In the genomic region with DNA sequence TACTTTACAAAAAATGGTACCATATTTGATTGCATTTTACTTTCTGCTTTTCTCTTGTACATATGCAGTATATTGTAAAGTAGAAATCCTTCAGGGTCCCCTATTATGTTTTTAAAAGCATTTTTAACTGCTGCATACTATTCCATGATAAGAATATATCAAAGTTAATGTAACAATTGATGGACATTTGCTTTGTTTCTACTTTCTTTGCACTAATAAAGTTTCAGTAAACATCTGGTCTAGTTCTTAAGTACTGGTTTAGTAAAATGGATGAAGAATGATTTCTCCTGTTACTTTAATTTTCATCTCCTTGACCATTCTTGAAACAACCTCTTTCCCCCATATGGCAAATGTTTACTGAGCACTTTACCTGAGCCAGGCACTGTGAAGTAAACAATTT, we compare ENCODE assay signal across 17 cellular contexts. TPM values are rescaled to one million over a fixed set of nuclear protein-coding genes. Genes with fewer than 3 reads are reported as not detected.
DNase-seq lines count a peak whose midpoint lies in the region; ATAC-seq and TF ChIP-seq lines count a peak whose summit lies in the region.
"Had no signal": no experiment of that assay in that cellular context is flagged by ENCODE, and none has a peak within 500 bp of the region (broad histone marks: within the 10 kb centered on the region; RNA-seq: fewer than 3 reads in every experiment).

No MANE protein-coding gene starts in this region.

- TF ChIP-seq EP300 in neural cell (conservative IDR thresholded peaks at IDR 0.05; ENCODE audit: poor library complexity, severe bottlenecking): no peak

- H3K27ac Mint-ChIP-seq in activated CD4-positive, alpha-beta memory T cell treated with anti-CD3 and anti-CD28 coated beads, Interleukin-2, amount 10 ng/mL, durations not matched to agents 7 days and 5 days: no peak overlapping the region
- H3K27ac Mint-ChIP-seq in activated CD4-positive, alpha-beta memory T cell treated with anti-CD3 and anti-CD28 coated beads for 36 hours: no peak overlapping the region
- H3K27ac Mint-ChIP-seq in IgD-negative memory B cell: no peak overlapping the region
- no peak overlapping the region for H3K27ac Mint-ChIP-seq in activated naive CD8-positive, alpha-beta T cell treated with anti-CD3 and anti-CD28 coated beads, Interleukin-2, amount 50 U/mL, for 24 hours
- H3K27ac Mint-ChIP-seq: activated naive CD4-positive, alpha-beta T cell treated with anti-CD3 and anti-CD28 coated beads, Interleukin-2, amount 10 ng/mL, durations not matched to agents 7 days and 5 days had no signal

- H3K36me3 ChIP-seq in neural cell (ENCODE audit: insufficient read depth, low read length): no peaks in the 10 kb centered on the region

- H3K27ac ChIP-seq in neural cell (ENCODE audit: low read length): no peak overlapping the region

- POLR2A ChIA-PET in activated CD4-positive, alpha-beta memory T cell treated with anti-CD3 and anti-CD28 coated beads, Interleukin-2, amount 10 ng/mL, durations not matched to agents 7 days and 5 days (lab: Charles Lee): no interaction called here
- POLR2A ChIA-PET in activated CD4-positive, alpha-beta memory T cell treated with anti-CD3 and anti-CD28 coated beads for 36 hours (lab: Charles Lee): no interaction called here

- H3K27me3 Mint-ChIP-seq in activated CD4-positive, alpha-beta memory T cell treated with anti-CD3 and anti-CD28 coated beads, Interleukin-2, amount 10 ng/mL, durations not matched to agents 7 days and 5 days: no peaks in the 10 kb centered on the region
- no peaks in the 10 kb centered on the region for H3K27me3 Mint-ChIP-seq in activated CD4-positive, alpha-beta memory T cell treated with anti-CD3 and anti-CD28 coated beads for 36 hours
- H3K27me3 Mint-ChIP-seq in IgD-negative memory B cell: no peaks in the 10 kb centered on the region
- no peaks in the 10 kb centered on the region for H3K27me3 Mint-ChIP-seq in activated naive CD8-positive, alpha-beta T cell treated with anti-CD3 and anti-CD28 coated beads, Interleukin-2, amount 50 U/mL, for 24 hours
- H3K27me3 Mint-ChIP-seq: activated naive CD4-positive, alpha-beta T cell treated with anti-CD3 and anti-CD28 coated beads, Interleukin-2, amount 10 ng/mL, durations not matched to agents 7 days and 5 days had no signal

- H3K4me2 ChIP-seq in neural cell (ENCODE audit: low read length): no peak overlapping the region

- peaks cover 30% of the 10 kb centered on the region for H3K4me1 Mint-ChIP-seq in activated CD4-positive, alpha-beta memory T cell treated with anti-CD3 and anti-CD28 coated beads, Interleukin-2, amount 10 ng/mL, durations not matched to agents 7 days and 5 days
- peaks cover 33% of the 10 kb centered on the region for H3K4me1 Mint-ChIP-seq in activated CD4-positive, alpha-beta memory T cell treated with anti-CD3 and anti-CD28 coated beads for 36 hours (ENCODE audit: low read depth)
- H3K4me1 Mint-ChIP-seq in IgD-negative memory B cell: peaks cover 21 to 31% (median 26%) of the 10 kb centered on the region in 3 donors
- peaks cover 33% of the 10 kb centered on the region for H3K4me1 Mint-ChIP-seq in activated naive CD8-positive, alpha-beta T cell treated with anti-CD3 and anti-CD28 coated beads, Interleukin-2, amount 50 U/mL, for 24 hours

- H3K79me2 ChIP-seq in neural cell (replicated peaks; ENCODE audit: insufficient read depth, low read length): peaks cover 52% of the 10 kb centered on the region

- H4K20me1 ChIP-seq in neural cell (ENCODE audit: insufficient read depth): no peaks in the 10 kb centered on the region

- peak overlapping the region; percentile 85 for H3K4me3 ChIP-seq in neural cell (ENCODE audit: low read length)

- H3K9me3 ChIP-seq in neural cell (ENCODE audit: low read length): no peaks in the 10 kb centered on the region

- H3K9me3 Mint-ChIP-seq in activated CD4-positive, alpha-beta memory T cell treated with anti-CD3 and anti-CD28 coated beads, Interleukin-2, amount 10 ng/mL, durations not matched to agents 7 days and 5 days: no peaks in the 10 kb centered on the region
- no peaks in the 10 kb centered on the region for H3K9me3 Mint-ChIP-seq in activated CD4-positive, alpha-beta memory T cell treated with anti-CD3 and anti-CD28 coated beads for 36 hours
- no peaks in the 10 kb centered on the region for H3K9me3 Mint-ChIP-seq in IgD-negative memory B cell
- no peaks in the 10 kb centered on the region for H3K9me3 Mint-ChIP-seq in activated naive CD8-positive, alpha-beta T cell treated with anti-CD3 and anti-CD28 coated beads, Interleukin-2, amount 50 U/mL, for 24 hours
- H3K9me3 Mint-ChIP-seq: activated naive CD4-positive, alpha-beta T cell treated with anti-CD3 and anti-CD28 coated beads, Interleukin-2, amount 10 ng/mL, durations not matched to agents 7 days and 5 days had no signal

- ATAC-seq in activated naive CD8-positive, alpha-beta T cell treated with anti-CD3 and anti-CD28 coated beads, Interleukin-2, amount 50 U/mL, for 24 hours: no peak
- ATAC-seq in omental fat pad (ENCODE audit: low FRiP score): no peak

- no peak overlapping the region for H3K9ac ChIP-seq in neural cell (ENCODE audit: low read length)

- intact Hi-C loops in activated CD4-positive, alpha-beta memory T cell treated with anti-CD3 and anti-CD28 coated beads for 36 hours (cut with micrococcal nuclease): loop anchor here (2.0 to 10.0 kb wide), 3 partner anchors 19 to 295 kb away; partner anchors contain the start of gene C2orf49

- no peaks in the 10 kb centered on the region for H3K27me3 ChIP-seq in neural cell (ENCODE audit: insufficient read depth, low read depth, low read length)

- H3K36me3 Mint-ChIP-seq in activated CD4-positive, alpha-beta memory T cell treated with anti-CD3 and anti-CD28 coated beads, Interleukin-2, amount 10 ng/mL, durations not matched to agents 7 days and 5 days (ENCODE audit: low read depth): no peaks in the 10 kb centered on the region
- H3K36me3 Mint-ChIP-seq in activated CD4-positive, alpha-beta memory T cell treated with anti-CD3 and anti-CD28 coated beads for 36 hours: no peaks in the 10 kb centered on the region
- H3K36me3 Mint-ChIP-seq in IgD-negative memory B cell: peaks cover under 1% of the 10 kb centered on the region
- H3K36me3 Mint-ChIP-seq in activated naive CD8-positive, alpha-beta T cell treated with anti-CD3 and anti-CD28 coated beads, Interleukin-2, amount 50 U/mL, for 24 hours (ENCODE audit: low read depth): peaks cover 4% of the 10 kb centered on the region

- no peak overlapping the region for H2AFZ ChIP-seq in neural cell (ENCODE audit: low read depth, low read length)

- no peak for DNase-seq in activated CD4-positive, alpha-beta memory T cell treated with anti-CD3 and anti-CD28 coated beads, Interleukin-2, amount 10 ng/mL, durations not matched to agents 7 days and 5 days
- no peak for DNase-seq in activated CD4-positive, alpha-beta memory T cell treated with anti-CD3 and anti-CD28 coated beads for 36 hours
- DNase-seq in activated naive CD8-positive, alpha-beta T cell treated with anti-CD3 and anti-CD28 coated beads, Interleukin-2, amount 50 U/mL, for 24 hours: no peak
- DNase-seq in hepatic stellate cell (ENCODE audit: low spot score): no peak
- no peak for DNase-seq in NCI-H2227 treated with DMSO at 0.1 percent for 48 hours (lab: John Stamatoyannopoulos, UW)
- no peak for DNase-seq in omental fat pad (ENCODE audit: low spot score)
- DNase-seq: activated CD4-positive, alpha-beta T cell treated with anti-CD3 and anti-CD28 coated beads, Interleukin-2, amount 50 U/mL, for 48 hours; activated naive CD4-positive, alpha-beta T cell treated with anti-CD3 and anti-CD28 coated beads, Interleukin-2, amount 10 ng/mL, durations not matched to agents 7 days and 5 days; DMS 273 treated with DMSO at 0.1 percent for 48 hours; GOT3; MV-4-11; NCI-H2081 treated with DMSO at 0.1 percent for 48 hours; NCI-H748 treated with DMSO at 0.1 percent for 48 hours; stimulated activated CD4-positive, alpha-beta T cell treated with anti-CD3 and anti-CD28 coated beads, Interleukin-15, amount 100 ng/mL, for 24 hours; T1000 had no signal

- TF ChIP-seq CTCF in neural cell (IDR thresholded peaks at IDR 0.05; ENCODE audit: poor library complexity, severe bottlenecking) (no peak), omental fat pad (IDR thresholded peaks at IDR 0.05) (no peak)

- no peaks in the 10 kb centered on the region for H3K9me2 ChIP-seq in neural cell (ENCODE audit: insufficient read depth, low read length)

- TF ChIP-seq RAD21 in neural cell (conservative IDR thresholded peaks at IDR 0.05): no peak

- peak overlapping the region; percentile 3 for H3K4me3 Mint-ChIP-seq in activated CD4-positive, alpha-beta memory T cell treated with anti-CD3 and anti-CD28 coated beads, Interleukin-2, amount 10 ng/mL, durations not matched to agents 7 days and 5 days
- H3K4me3 Mint-ChIP-seq in activated CD4-positive, alpha-beta memory T cell treated with anti-CD3 and anti-CD28 coated beads for 36 hours: no peak overlapping the region
- peak overlapping the region; percentile 23 to 99 (median 52) for H3K4me3 Mint-ChIP-seq in IgD-negative memory B cell
- H3K4me3 Mint-ChIP-seq in activated naive CD8-positive, alpha-beta T cell treated with anti-CD3 and anti-CD28 coated beads, Interleukin-2, amount 50 U/mL, for 24 hours: peak overlapping the region; percentile 97

- CTCF ChIA-PET in activated CD4-positive, alpha-beta memory T cell treated with anti-CD3 and anti-CD28 coated beads, Interleukin-2, amount 10 ng/mL, durations not matched to agents 7 days and 5 days (lab: Charles Lee): no interaction called here
- CTCF ChIA-PET in activated CD4-positive, alpha-beta memory T cell treated with anti-CD3 and anti-CD28 coated beads for 36 hours (lab: Charles Lee): no interaction called here

- H3F3A ChIP-seq in neural cell (ENCODE audit: insufficient read depth, low read length, poor library complexity, severe bottlenecking): peaks cover 5% of the 10 kb centered on the region

TF ChIP-seq in neural cell, 6 proteins besides CTCF, POLR2A, EP300 and RAD21:
- no peak for TF ChIP-seq EZH2 (IDR thresholded peaks at IDR 0.05; ENCODE audit: borderline replicate concordance, insufficient read depth, low read length, poor library complexity, severe bottlenecking)

RNA-seq across cellular contexts. Expression of gene MRPS9, which starts 1.7 kb away (rescaled TPM):
- 10 to 100 TPM; 19.8 to 20.6 TPM for total RNA-seq in activated CD4-positive, alpha-beta memory T cell treated with anti-CD3 and anti-CD28 coated beads, Interleukin-2, amount 10 ng/mL, durations not matched to agents 7 days and 5 days
- total RNA-seq in activated CD4-positive, alpha-beta memory T cell treated with anti-CD3 and anti-CD28 coated beads for 36 hours: 10 to 100 TPM; 38.2 to 39.3 TPM
- 33.6 TPM for polyA plus RNA-seq in IgD-negative memory B cell
- polyA plus RNA-seq in neural cell: 42.8 and 43.5 TPM in 2 replicates
- polyA minus RNA-seq in neural cell: 30.4 and 31.7 TPM in 2 replicates
- total RNA-seq in omental fat pad: 10 to 100 TPM; 10.4 to 13.7 (median 12.7) TPM
